In genomic region chr1:21157054-21157453, GRCh38 we compare ENCODE assay signal across 15 cellular contexts. TPM values are rescaled to one million over a fixed set of nuclear protein-coding genes. Genes with fewer than 3 reads are reported as not detected.
DNase-seq lines count a peak whose midpoint lies in the region; ATAC-seq and TF ChIP-seq lines count a peak whose summit lies in the region.
"Had no signal": no experiment of that assay in that cellular context is flagged by ENCODE, and none has a peak within 500 bp of the region (broad histone marks: within the 10 kb centered on the region; RNA-seq: fewer than 3 reads in every experiment).

No MANE protein-coding gene starts in this region.

- no peak overlapping the region for H2AFZ ChIP-seq in Loucy (ENCODE audit: low read length)
- H2AFZ ChIP-seq: PC-9 had no signal

- H3K79me2 ChIP-seq in Loucy (ENCODE audit: insufficient read depth, low read length) = peaks cover 58% of the 10 kb centered on the region

- H3K36me3 ChIP-seq in Caco-2 (ENCODE audit: control insufficient read depth, insufficient read depth, low read length) = no peaks in the 10 kb centered on the region
- peaks cover 7% of the 10 kb centered on the region; the same call in 1 of the 2 replicates for H3K36me3 ChIP-seq in Loucy (ENCODE audit: insufficient read depth, low read length)
- peaks cover 7% of the 10 kb centered on the region for H3K36me3 ChIP-seq in neutrophil

- H3K4me1 Mint-ChIP-seq in Caco-2 (ENCODE audit: low read depth, unreplicated experiment) = peaks cover 14% of the 10 kb centered on the region
- H3K4me1 Mint-ChIP-seq in activated T-helper 17 cell treated with anti-CD3 and anti-CD28 coated beads, Interleukin-2, amount 50 U/mL, for 72 hours = peaks cover 21% of the 10 kb centered on the region

- no peak for DNase-seq in Caco-2
- no peak for DNase-seq in hepatic stellate cell (ENCODE audit: low spot score)
- DNase-seq in ureter (ENCODE audit: low spot score) = no peak
- DNase-seq in T1000 (lab: John Stamatoyannopoulos, UW) = no peak
- DNase-seq: C1 segment of cervical spinal cord; CD8-positive, alpha-beta memory T cell; HFFc6; NCI-H187; NCI-H526; PC-9 had no signal

- peaks cover 7% of the 10 kb centered on the region for H4K20me1 ChIP-seq in Loucy (ENCODE audit: insufficient read depth, low read length, poor library complexity, severe bottlenecking)

- no peak for TF ChIP-seq CTCF in Caco-2 (IDR thresholded peaks at IDR 0.05; ENCODE audit: insufficient read depth in 1 of 2, low read depth in 1 of 2, low read length in 1 of 2, severe bottlenecking in 1 of 2, unreplicated experiment in 1 of 2)
- no peak for TF ChIP-seq CTCF in Loucy (conservative IDR thresholded peaks at IDR 0.05; ENCODE audit: low read length)
- no peak for TF ChIP-seq CTCF in neutrophil (IDR thresholded peaks at IDR 0.05)

- peak overlapping the region; percentile 52 for H3K27ac ChIP-seq in neutrophil
- H3K27ac ChIP-seq: KMS-11, PC-9, RWPE1 had no signal

- no TSS peak for BruUV-seq in Caco-2 (replicated peaks; lab: Mats Ljungman, UMichigan)

- H3K4me2 ChIP-seq in Loucy (ENCODE audit: low read depth, low read length, poor library complexity, severe bottlenecking) = peak overlapping the region; percentile 57
- H3K4me2 ChIP-seq: KMS-11, PC-9 had no signal

- H3K4me3 ChIP-seq in Caco-2 (ENCODE audit: low read depth, low read length) (no peak overlapping the region), Loucy (ENCODE audit: low read length, poor library complexity, severe bottlenecking) (peak overlapping the region; percentile 65), neutrophil (ENCODE audit: low read depth in 1 of 2, low read length in 1 of 2) (no peak overlapping the region)
- H3K4me3 ChIP-seq: PC-9 had no signal

- POLR2A ChIA-PET in Caco-2 (lab: Charles Lee) = no interaction called here

- intact Hi-C loops in Caco-2 (cut with micrococcal nuclease; ENCODE audit: unreplicated experiment) = no loop called here

- H3F3A ChIP-seq in Loucy (ENCODE audit: low read depth) = no peaks in the 10 kb centered on the region

- peaks cover 44% of the 10 kb centered on the region for H3K36me3 Mint-ChIP-seq in Caco-2 (ENCODE audit: insufficient read depth, unreplicated experiment)
- peaks cover 56% of the 10 kb centered on the region for H3K36me3 Mint-ChIP-seq in activated T-helper 17 cell treated with anti-CD3 and anti-CD28 coated beads, Interleukin-2, amount 50 U/mL, for 72 hours (ENCODE audit: low read depth)

- H3K4me1 ChIP-seq in Caco-2 (no peaks in the 10 kb centered on the region), Loucy (ENCODE audit: insufficient read depth, low read length, poor library complexity, severe bottlenecking) (peaks cover 31% of the 10 kb centered on the region), neutrophil (ENCODE audit: control insufficient read depth in 1 of 2, insufficient read depth in 1 of 2, low read depth in 1 of 2, low read length in 1 of 2) (peaks cover 16 to 38% of the 10 kb centered on the region in 2 experiments)

- no peak for ATAC-seq in activated T-helper 17 cell treated with anti-CD3 and anti-CD28 coated beads, Interleukin-2, amount 50 U/mL, for 72 hours (replicated peaks)

- peak overlapping the region; percentile 8 for H3K27ac Mint-ChIP-seq in Caco-2 (ENCODE audit: unreplicated experiment)
- H3K27ac Mint-ChIP-seq in activated T-helper 17 cell treated with anti-CD3 and anti-CD28 coated beads, Interleukin-2, amount 50 U/mL, for 72 hours = peak overlapping the region; percentile 2

- no peaks in the 10 kb centered on the region for H3K27me3 Mint-ChIP-seq in Caco-2 (ENCODE audit: insufficient read depth, unreplicated experiment)
- H3K27me3 Mint-ChIP-seq in activated T-helper 17 cell treated with anti-CD3 and anti-CD28 coated beads, Interleukin-2, amount 50 U/mL, for 72 hours = no peaks in the 10 kb centered on the region
- H3K27me3 Mint-ChIP-seq: CD8-positive, alpha-beta memory T cell had no signal

- no peaks in the 10 kb centered on the region for H3K9me3 Mint-ChIP-seq in Caco-2 (ENCODE audit: unreplicated experiment)
- no peaks in the 10 kb centered on the region for H3K9me3 Mint-ChIP-seq in activated T-helper 17 cell treated with anti-CD3 and anti-CD28 coated beads, Interleukin-2, amount 50 U/mL, for 72 hours
- H3K9me3 Mint-ChIP-seq: CD8-positive, alpha-beta memory T cell; HFFc6 had no signal

- no peak overlapping the region for H3K9ac ChIP-seq in Loucy (ENCODE audit: low read depth, low read length, poor library complexity, severe bottlenecking)
- H3K9ac ChIP-seq: KMS-11 had no signal

- no peaks in the 10 kb centered on the region for H3K9me3 ChIP-seq in Caco-2
- no peaks in the 10 kb centered on the region for H3K9me3 ChIP-seq in Loucy (ENCODE audit: insufficient read depth, low read depth, low read length)
- no peaks in the 10 kb centered on the region for H3K9me3 ChIP-seq in neutrophil

- H3K9me2 ChIP-seq in Loucy (replicated peaks; ENCODE audit: low read depth, low read length) = no peaks in the 10 kb centered on the region

- H3K27me3 ChIP-seq in Caco-2 (replicated peaks; ENCODE audit: control insufficient read depth, insufficient read depth, low read length) = no peaks in the 10 kb centered on the region
- H3K27me3 ChIP-seq in Loucy (ENCODE audit: insufficient read depth, low read length, poor library complexity, severe bottlenecking) = no peaks in the 10 kb centered on the region
- no peaks in the 10 kb centered on the region for H3K27me3 ChIP-seq in neutrophil

- CTCF ChIA-PET in Caco-2 (lab: Charles Lee) = no interaction called here

- H3K4me3 Mint-ChIP-seq in Caco-2 (ENCODE audit: unreplicated experiment) = no peak overlapping the region
- H3K4me3 Mint-ChIP-seq in activated T-helper 17 cell treated with anti-CD3 and anti-CD28 coated beads, Interleukin-2, amount 50 U/mL, for 72 hours = no peak overlapping the region
- H3K4me3 Mint-ChIP-seq: CD8-positive, alpha-beta memory T cell; HFFc6 had no signal

RNA-seq across cellular contexts. Expression of gene EIF4G3, which starts 19.6 kb away (rescaled TPM):
- 55.3 and 55.4 TPM in 2 replicates for total RNA-seq in Caco-2 (2022)
- total RNA-seq in activated T-helper 17 cell treated with anti-CD3 and anti-CD28 coated beads, Interleukin-2, amount 50 U/mL, for 72 hours = 10 to 100 TPM; 32.9 to 56.2 TPM
- total RNA-seq in ureter = 93.9 TPM
